In genomic region chr17:5419959-5420653, GRCh38 we compare ENCODE assay signal across 8 cellular contexts. TPM values are rescaled to one million over a fixed set of nuclear protein-coding genes. Genes with fewer than 3 reads are reported as not detected.
DNase-seq lines count a peak whose midpoint lies in the region; ATAC-seq and TF ChIP-seq lines count a peak whose summit lies in the region.

Gene RPAIN, plus strand, starts transcription at chr17:5420182. Its CDS starts 29 bp downstream, at chr17:5420211.

- peak within 1 kb of the TSS; percentile 96 to 100 (median 99) for H3K4me3 Mint-ChIP-seq in T-cell

- in situ Hi-C loops in GM13976 (cut with MboI; ENCODE audit: low sequenced_read_pairs, unreplicated experiment) = loop anchor here (10.0 kb wide), 1 partner anchor 55 kb away; no protein-coding TSS in a partner anchor

- no peaks in the 10 kb centered on the region for H3K9me3 Mint-ChIP-seq in T-cell

- no peaks in the 10 kb centered on the region for H3K27me3 Mint-ChIP-seq in T-cell

- peak; percentile 66 for ATAC-seq in HG02642 (IDR thresholded peaks at IDR 0.05; ENCODE audit: poor library complexity, unreplicated experiment)
- ATAC-seq in T-cell (replicated peaks in 1 of 4) = peak; percentile 74 to 80 (median 78)

- DNase-seq in GM13976 (ENCODE audit: low spot score) (peak; percentile 87), NCI-H1436 (lab: John Stamatoyannopoulos, UW) (peak; percentile 92), T-cell (peak in 32 of 34 experiments; percentile 70 to 89 (median 81)), amniotic stem cell (lab: John Stamatoyannopoulos, UW) (peak; percentile 89), hepatic stellate cell (ENCODE audit: low spot score) (peak; percentile 85), retina (peak; percentile 99), GOT3 (lab: John Stamatoyannopoulos, UW) (no peak)

- H3K27ac Mint-ChIP-seq in T-cell = peak within 1 kb of the TSS; percentile 98

- H3K4me1 Mint-ChIP-seq in T-cell = peaks cover 27 to 59% (median 54%) of the 10 kb centered on the region in 3 donors

- peaks cover 33% of the 10 kb centered on the region for H3K36me3 Mint-ChIP-seq in T-cell

- CTCF ChIA-PET in T-cell (lab: Charles Lee) = interaction anchor here in 1 of 2 donors (0.6 to 2.0 kb wide), 2 partner anchors 20 to 371 kb away, joined by 3 to 18 read pairs; partner anchors contain the start of gene C1QBP

- POLR2A ChIA-PET in T-cell (lab: Charles Lee) = interaction anchor here in 1 of 2 donors (1.0 kb wide), 1 partner anchor 65 kb away, joined by 5 read pairs; no protein-coding TSS in a partner anchor

- TF ChIP-seq CTCF in GM13976 (IDR thresholded peaks at IDR 0.05; ENCODE audit: borderline replicate concordance, control extremely low read depth, extremely low read depth, insufficient read depth, missing control alignments) = no peak

RNA-seq across cellular contexts. Expression of gene RPAIN, which starts in this region (rescaled TPM):
- total RNA-seq in T-cell = 10 to 100 TPM; 61.5 to 81.0 (median 67.7) TPM
